ENCODE assay signal across 15 cellular contexts in genomic region chr3:24604215-24604614, GRCh38.
DNase-seq lines count a peak whose midpoint lies in the region; ATAC-seq and TF ChIP-seq lines count a peak whose summit lies in the region.
"Had no signal": no experiment of that assay in that cellular context is flagged by ENCODE, and none has a peak within 500 bp of the region (broad histone marks: within the 10 kb centered on the region; RNA-seq: fewer than 3 reads in every experiment).

No MANE protein-coding gene starts in this region.

- 89% methylated on average over 1 of the region's 1 CpG for WGBS in suprapubic skin

- TF ChIP-seq EP300 in suprapubic skin (IDR thresholded peaks at IDR 0.05), result no peak

- H3K4me3 ChIP-seq in left lung (no peak overlapping the region), upper lobe of right lung (no peak overlapping the region), suprapubic skin (no peak overlapping the region)
- H3K4me3 ChIP-seq: BLaER1 treated with 17β-estradiol and CSF1 and Interleukin-3, amounts not matched to agents 10 nM and 100 nM; GM23338 had no signal

- TF ChIP-seq POLR2A in suprapubic skin (IDR thresholded peaks at IDR 0.05), result no peak

- H3K27ac ChIP-seq in VCaP (peak overlapping the region; percentile 37; the same call in 1 of the 2 replicates), left lung (no peak overlapping the region), upper lobe of right lung (no peak overlapping the region), suprapubic skin (no peak overlapping the region)
- H3K27ac ChIP-seq: BLaER1 treated with 17β-estradiol and CSF1 and Interleukin-3, amounts not matched to agents 10 nM and 100 nM had no signal

- intact Hi-C loops in left lung (cut with DNase I), result no loop called here
- intact Hi-C loops in upper lobe of right lung (cut with DNase I), result no loop called here

- H3K27me3 ChIP-seq in left lung (no peaks in the 10 kb centered on the region), upper lobe of right lung (no peaks in the 10 kb centered on the region), suprapubic skin (no peaks in the 10 kb centered on the region)
- H3K27me3 ChIP-seq: BLaER1 treated with 17β-estradiol and CSF1 and Interleukin-3, amounts not matched to agents 10 nM and 100 nM had no signal

- peak; percentile 20 for DNase-seq in NCI-H748 (lab: John Stamatoyannopoulos, UW; ENCODE audit: unreplicated experiment)
- no peak for DNase-seq in NCI-H748 treated with DMSO at 0.1 percent for 48 hours (lab: John Stamatoyannopoulos, UW)
- no peak for DNase-seq in left lung
- DNase-seq in upper lobe of right lung, result no peak
- no peak for DNase-seq in suprapubic skin (ENCODE audit: low spot score in 2 of 2)
- DNase-seq: ACHN; CD4-positive, CD25-positive, alpha-beta regulatory T cell; DMS 273 treated with DMSO at 0.1 percent for 48 hours; DMS79 treated with DMSO at 0.1 percent for 48 hours; EL; H7 had no signal

- H3K4me1 ChIP-seq in left lung (no peaks in the 10 kb centered on the region), upper lobe of right lung (no peaks in the 10 kb centered on the region), suprapubic skin (peaks cover 6% of the 10 kb centered on the region)
- H3K4me1 ChIP-seq: BLaER1 treated with 17β-estradiol and CSF1 and Interleukin-3, amounts not matched to agents 10 nM and 100 nM had no signal

- peak; percentile 61 for ATAC-seq in left lung
- peak; percentile 16 for ATAC-seq in upper lobe of right lung
- no peak for ATAC-seq in HG03460 (IDR thresholded peaks at IDR 0.05; ENCODE audit: unreplicated experiment)
- ATAC-seq: GM23338 had no signal

- H3K9me3 ChIP-seq in left lung (no peaks in the 10 kb centered on the region), upper lobe of right lung (no peaks in the 10 kb centered on the region), suprapubic skin (no peaks in the 10 kb centered on the region)
- H3K9me3 ChIP-seq: BLaER1 treated with 17β-estradiol and CSF1 and Interleukin-3, amounts not matched to agents 10 nM and 100 nM had no signal

- TF ChIP-seq CTCF in VCaP (conservative IDR thresholded peaks at IDR 0.05) (no peak), left lung (IDR thresholded peaks at IDR 0.05) (no peak), upper lobe of right lung (IDR thresholded peaks at IDR 0.05) (no peak), suprapubic skin (IDR thresholded peaks at IDR 0.05) (no peak)

- no peaks in the 10 kb centered on the region for H3K36me3 ChIP-seq in left lung
- no peaks in the 10 kb centered on the region for H3K36me3 ChIP-seq in upper lobe of right lung
- H3K36me3 ChIP-seq in suprapubic skin, result no peaks in the 10 kb centered on the region
- H3K36me3 ChIP-seq: BLaER1 treated with 17β-estradiol and CSF1 and Interleukin-3, amounts not matched to agents 10 nM and 100 nM had no signal
